In the genomic region with DNA sequence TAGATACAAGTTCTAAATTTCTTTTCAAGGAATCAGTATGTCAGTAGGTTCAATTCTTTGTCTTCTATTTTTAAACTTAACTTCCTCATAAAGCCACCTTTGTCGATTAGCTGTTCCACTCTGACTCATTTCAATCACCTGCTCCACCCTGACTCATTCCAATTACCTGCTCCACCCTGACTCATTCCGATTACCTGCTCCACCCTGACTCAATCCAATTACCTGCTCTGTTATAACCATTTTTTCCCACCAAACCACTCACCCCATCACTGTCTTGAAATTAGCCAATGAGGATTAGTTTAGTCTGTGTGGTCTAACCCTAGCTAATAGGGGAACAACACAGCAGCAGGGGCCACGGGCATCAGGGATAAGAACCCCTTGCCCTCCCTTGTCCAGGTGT, we compare ENCODE assay signal across 19 cellular contexts.
"Had no signal": no experiment of that assay in that cellular context is flagged by ENCODE, and none has a peak within 500 bp of the region (broad histone marks: within the 10 kb centered on the region; RNA-seq: fewer than 3 reads in every experiment).

No MANE protein-coding gene starts in this region.

- H3K9me3 Mint-ChIP-seq: naive B cell; nephron; stimulated activated naive B cell treated with anti-CD40 and anti-IgM and Interleukin-4, amounts not matched to agents 10 μg/mL and 1 μg/mL and 100 μg/mL, for 72 hours; stimulated activated naive CD8-positive, alpha-beta T cell treated with anti-CD3 and anti-CD28 coated beads, Interleukin-15, amount 100 ng/mL, for 72 hours had no signal

- DNase-seq: dermis blood vessel endothelial cell; heart right ventricle; kidney glomerular epithelial cell; mesendoderm; naive B cell; occipital lobe; pancreas; retina; right lobe of liver; spleen; stimulated activated CD4-positive, alpha-beta T cell treated with anti-CD3 and anti-CD28 coated beads, Interleukin-15, amount 100 ng/mL, for 24 hours; stimulated activated CD4-positive, alpha-beta T cell treated with anti-CD3 and anti-CD28 coated beads, Interleukin-1b, Interleukin-23, amount 100 ng/mL, for 48 hours; stimulated activated CD4-positive, alpha-beta T cell treated with anti-CD3 and anti-CD28 coated beads, Interleukin-4, amount 100 ng/mL, for 24 hours; stimulated activated naive B cell treated with anti-CD40 and anti-IgM and Interleukin-4, amounts not matched to agents 10 μg/mL and 1 μg/mL and 100 μg/mL, for 72 hours; stimulated activated naive CD8-positive, alpha-beta T cell treated with anti-CD3 and anti-CD28 coated beads, Interleukin-15, amount 100 ng/mL, for 72 hours; testis; upper lobe of right lung had no signal

- ATAC-seq: heart right ventricle; pancreas; right lobe of liver; stimulated activated naive B cell treated with anti-CD40 and anti-IgM and Interleukin-4, amounts not matched to agents 10 μg/mL and 1 μg/mL and 100 μg/mL, for 72 hours; stimulated activated naive CD8-positive, alpha-beta T cell treated with anti-CD3 and anti-CD28 coated beads, Interleukin-15, amount 100 ng/mL, for 72 hours; upper lobe of right lung had no signal

- H3K27ac Mint-ChIP-seq: naive B cell; nephron; progenitor cell of endocrine pancreas; stimulated activated naive B cell treated with anti-CD40 and anti-IgM and Interleukin-4, amounts not matched to agents 10 μg/mL and 1 μg/mL and 100 μg/mL, for 72 hours had no signal

- H3K4me1 Mint-ChIP-seq: naive B cell, nephron had no signal

- H3K27me3 Mint-ChIP-seq: naive B cell; progenitor cell of endocrine pancreas; stimulated activated naive B cell treated with anti-CD40 and anti-IgM and Interleukin-4, amounts not matched to agents 10 μg/mL and 1 μg/mL and 100 μg/mL, for 72 hours; stimulated activated naive CD8-positive, alpha-beta T cell treated with anti-CD3 and anti-CD28 coated beads, Interleukin-15, amount 100 ng/mL, for 72 hours had no signal

- H3K36me3 Mint-ChIP-seq: naive B cell had no signal

- H3K4me3 Mint-ChIP-seq: naive B cell; nephron; stimulated activated naive B cell treated with anti-CD40 and anti-IgM and Interleukin-4, amounts not matched to agents 10 μg/mL and 1 μg/mL and 100 μg/mL, for 72 hours; stimulated activated naive CD8-positive, alpha-beta T cell treated with anti-CD3 and anti-CD28 coated beads, Interleukin-15, amount 100 ng/mL, for 72 hours had no signal
